In the genomic region with DNA sequence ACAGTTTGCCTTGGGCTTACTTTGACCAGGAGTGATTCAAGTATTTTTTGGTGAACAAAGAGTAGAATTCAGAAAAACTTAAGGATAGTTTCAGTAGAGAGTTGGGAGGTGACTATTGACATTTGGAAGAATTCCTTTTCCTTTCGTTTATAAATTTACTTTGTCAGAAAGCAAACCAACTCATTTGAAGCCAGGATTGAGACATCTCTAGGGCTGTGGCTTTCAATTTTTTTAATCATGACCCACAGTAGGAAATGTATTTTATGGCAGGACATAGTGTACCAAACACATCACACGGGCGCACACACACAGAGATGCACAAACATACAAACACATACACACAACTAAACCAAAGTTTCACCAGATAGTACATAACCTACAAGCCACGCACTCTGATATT, we compare ENCODE assay signal across 1 cellular context.
TF ChIP-seq lines count a peak whose summit lies in the region.

No MANE protein-coding gene starts in this region.

TF ChIP-seq in WTC11, 78 proteins besides CTCF, POLR2A, EP300 and RAD21 (continued from another document):
- TF ChIP-seq, protein P1, sequence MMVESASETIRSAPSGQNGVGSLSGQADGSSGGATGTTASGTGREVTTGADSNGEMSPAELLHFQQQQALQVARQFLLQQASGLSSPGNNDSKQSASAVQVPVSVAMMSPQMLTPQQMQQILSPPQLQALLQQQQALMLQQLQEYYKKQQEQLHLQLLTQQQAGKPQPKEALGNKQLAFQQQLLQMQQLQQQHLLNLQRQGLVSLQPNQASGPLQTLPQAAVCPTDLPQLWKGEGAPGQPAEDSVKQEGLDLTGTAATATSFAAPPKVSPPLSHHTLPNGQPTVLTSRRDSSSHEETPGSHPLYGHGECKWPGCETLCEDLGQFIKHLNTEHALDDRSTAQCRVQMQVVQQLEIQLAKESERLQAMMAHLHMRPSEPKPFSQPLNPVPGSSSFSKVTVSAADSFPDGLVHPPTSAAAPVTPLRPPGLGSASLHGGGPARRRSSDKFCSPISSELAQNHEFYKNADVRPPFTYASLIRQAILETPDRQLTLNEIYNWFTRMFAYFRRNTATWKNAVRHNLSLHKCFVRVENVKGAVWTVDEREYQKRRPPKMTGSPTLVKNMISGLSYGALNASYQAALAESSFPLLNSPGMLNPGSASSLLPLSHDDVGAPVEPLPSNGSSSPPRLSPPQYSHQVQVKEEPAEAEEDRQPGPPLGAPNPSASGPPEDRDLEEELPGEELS (CRISPR knock-in tag; IDR thresholded peaks at IDR 0.05) = no peak
- TF ChIP-seq ZBTB21 (CRISPR knock-in tag; IDR thresholded peaks at IDR 0.05; ENCODE audit: borderline replicate concordance) = no peak
- TF ChIP-seq, protein P2, sequence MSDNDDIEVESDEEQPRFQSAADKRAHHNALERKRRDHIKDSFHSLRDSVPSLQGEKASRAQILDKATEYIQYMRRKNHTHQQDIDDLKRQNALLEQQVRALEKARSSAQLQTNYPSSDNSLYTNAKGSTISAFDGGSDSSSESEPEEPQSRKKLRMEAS (CRISPR knock-in tag; IDR thresholded peaks at IDR 0.05) = no peak
TF ChIP-seq in WTC11: peak in this region for 0.
